Comparison of ENCODE assay signal across 1 cellular context in genomic region chr1:52677407-52677806, GRCh38.
TF ChIP-seq lines count a peak whose summit lies in the region.

No MANE protein-coding gene starts in this region.

TF ChIP-seq in WTC11, 78 proteins besides CTCF, POLR2A, EP300 and RAD21 (continued from another document):
- TF ChIP-seq ZNF532 (CRISPR knock-in tag; IDR thresholded peaks at IDR 0.05; ENCODE audit: borderline replicate concordance) (no peak), AFF4 (CRISPR knock-in tag; IDR thresholded peaks at IDR 0.05; ENCODE audit: borderline replicate concordance) (no peak), NFATC4 (CRISPR knock-in tag; IDR thresholded peaks at IDR 0.05) (no peak), ATF6 (CRISPR knock-in tag; IDR thresholded peaks at IDR 0.05) (no peak), HMGXB4 (CRISPR knock-in tag; IDR thresholded peaks at IDR 0.05) (no peak), GTF2I (CRISPR knock-in tag; conservative IDR thresholded peaks at IDR 0.05) (no peak), ARID4B (CRISPR knock-in tag; IDR thresholded peaks at IDR 0.05; ENCODE audit: borderline replicate concordance) (no peak), ZNF263 (CRISPR knock-in tag; IDR thresholded peaks at IDR 0.05; ENCODE audit: low read depth) (no peak), HMGA2 (CRISPR knock-in tag; IDR thresholded peaks at IDR 0.05) (no peak), PRDM15 (CRISPR knock-in tag; IDR thresholded peaks at IDR 0.05) (no peak), TP53 (CRISPR knock-in tag; IDR thresholded peaks at IDR 0.05) (no peak), ATF3 (CRISPR knock-in tag; conservative IDR thresholded peaks at IDR 0.05) (no peak)
